ENCODE assay signal across 8 cellular contexts in the genomic region with DNA sequence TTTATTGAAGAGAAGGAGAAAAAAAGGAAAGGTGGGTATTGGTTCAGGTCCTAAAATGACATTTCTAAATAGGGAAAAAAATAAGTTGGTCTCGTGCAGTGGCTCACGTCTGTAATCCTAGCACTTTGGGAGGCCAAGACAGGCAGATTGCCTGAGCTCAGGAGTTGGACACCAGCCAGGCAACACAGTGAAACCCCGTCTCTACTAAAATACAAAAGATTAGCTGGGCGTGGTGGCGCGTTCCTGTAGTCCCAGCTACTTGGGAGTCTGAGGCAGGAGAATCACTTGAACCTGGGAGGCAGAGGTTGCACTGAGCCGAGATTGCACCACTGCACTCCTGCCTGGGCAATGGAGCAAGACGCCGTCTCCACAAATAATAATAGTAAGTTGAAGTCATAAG.
DNase-seq lines count a peak whose midpoint lies in the region; ATAC-seq and TF ChIP-seq lines count a peak whose summit lies in the region.
"Not testable (repeated sequence)": the region's sequence is repeated elsewhere in the genome, so short reads cannot be mapped to it uniquely, and the experiment has no call there.

No MANE protein-coding gene starts in this region.

- WGBS in transverse colon (ENCODE audit: low coverage in 1 of 2), 2 donors, result 53 to 61% methylated on average over 4 to 9 of the region's 9 CpGs

- intact Hi-C loops in left ventricle myocardium superior (cut with micrococcal nuclease); transverse colon (cut with DNase I; ENCODE audit: low total_unique reads): not testable (repeated sequence)

- H3K27ac ChIP-seq in coronary artery (peak overlapping the region; percentile 71 to 76), rectal smooth muscle tissue (ENCODE audit: low read depth, low read length) (peak overlapping the region; percentile 65), transverse colon (peak overlapping the region; percentile 5 to 85 (median 58))

- H3K9me3 ChIP-seq in transverse colon, result not testable (repeated sequence)

- not testable (repeated sequence) for H3K9ac ChIP-seq in rectal smooth muscle tissue (ENCODE audit: low read length)

- TF ChIP-seq POLR2A in transverse colon (IDR thresholded peaks at IDR 0.05), result not testable (repeated sequence)

- H3K4me1 ChIP-seq in rectal smooth muscle tissue (ENCODE audit: control insufficient read depth, insufficient read depth, low read length) (peaks cover 30% of the 10 kb centered on the region), transverse colon (peaks cover 0 to 36% (median 15%) of the 10 kb centered on the region in 4 donors)

- TF ChIP-seq CTCF in coronary artery (IDR thresholded peaks at IDR 0.05); transverse colon (IDR thresholded peaks at IDR 0.05): not testable (repeated sequence)

- not testable (repeated sequence) for H3K4me3 ChIP-seq in coronary artery; rectal smooth muscle tissue (ENCODE audit: low read length); transverse colon

- DNase-seq in DMS79 (lab: John Stamatoyannopoulos, UW) (peak; percentile 78), NCI-H146 (lab: John Stamatoyannopoulos, UW) (peak; percentile 1), NCI-H2171 treated with DMSO at 0.1 percent for 48 hours (lab: John Stamatoyannopoulos, UW) (peak; percentile 95), NCI-H82 (lab: John Stamatoyannopoulos, UW) (peak; percentile 96), left ventricle myocardium superior (peak; percentile 71), transverse colon (peak; percentile 19)
- not testable (repeated sequence) for DNase-seq in coronary artery (ENCODE audit: low spot score)

- not testable (repeated sequence) for H3K27me3 ChIP-seq in rectal smooth muscle tissue (ENCODE audit: control insufficient read depth, insufficient read depth, low read length); transverse colon

- in situ Hi-C loops in transverse colon (cut with MboI; ENCODE audit: low pct_ligation_motif_present in 1 of 4, low pct_unique_long_range_greater_than_20kb in 1 of 4, low sequenced_read_pairs in 3 of 4), result loop anchor here in 1 of 4 donors (25.0 kb wide), 1 partner anchor 395 kb away; no protein-coding TSS in a partner anchor

- H3K36me3 ChIP-seq in rectal smooth muscle tissue (ENCODE audit: control insufficient read depth, insufficient read depth, low read length); transverse colon: not testable (repeated sequence)

- peak; percentile 1 for ATAC-seq in left ventricle myocardium superior

- TF ChIP-seq EP300 in transverse colon (IDR thresholded peaks at IDR 0.05; ENCODE audit: low read depth), result not testable (repeated sequence)
